5 cellular contexts compared by ENCODE assay signal in the genomic region with DNA sequence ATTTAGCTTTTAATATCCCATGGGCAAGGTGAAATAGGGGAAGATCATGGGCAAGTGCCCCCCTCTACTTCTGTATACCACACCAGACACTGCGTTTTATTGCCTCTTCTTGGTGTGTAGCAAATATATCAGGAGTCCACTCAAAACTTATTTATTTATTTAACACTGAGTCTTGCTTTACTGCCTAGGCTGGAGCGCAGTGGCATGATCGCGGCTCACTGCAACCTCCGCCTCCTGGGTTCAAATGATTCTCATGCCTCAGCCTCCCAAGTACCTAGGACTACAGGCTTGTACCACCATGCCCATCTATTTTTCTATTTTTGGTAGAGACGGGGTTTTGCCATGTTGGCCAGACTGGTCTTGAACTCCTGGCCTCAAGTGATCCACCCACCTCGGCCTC. TPM values are rescaled to one million over a fixed set of nuclear protein-coding genes. Genes with fewer than 3 reads are reported as not detected.
"Had no signal": no experiment of that assay in that cellular context is flagged by ENCODE, and none has a peak within 500 bp of the region (broad histone marks: within the 10 kb centered on the region; RNA-seq: fewer than 3 reads in every experiment).

No MANE protein-coding gene starts in this region.

RNA-seq across cellular contexts. Expression of gene GLT1D1, which starts 1.8 kb away (rescaled TPM):
- total RNA-seq: HT-29, HT1080, IMR-90 had no signal
- polyA plus RNA-seq: IgD-negative memory B cell, IMR-90, K562 had no signal
